ENCODE assay signal across 14 cellular contexts in the genomic region with DNA sequence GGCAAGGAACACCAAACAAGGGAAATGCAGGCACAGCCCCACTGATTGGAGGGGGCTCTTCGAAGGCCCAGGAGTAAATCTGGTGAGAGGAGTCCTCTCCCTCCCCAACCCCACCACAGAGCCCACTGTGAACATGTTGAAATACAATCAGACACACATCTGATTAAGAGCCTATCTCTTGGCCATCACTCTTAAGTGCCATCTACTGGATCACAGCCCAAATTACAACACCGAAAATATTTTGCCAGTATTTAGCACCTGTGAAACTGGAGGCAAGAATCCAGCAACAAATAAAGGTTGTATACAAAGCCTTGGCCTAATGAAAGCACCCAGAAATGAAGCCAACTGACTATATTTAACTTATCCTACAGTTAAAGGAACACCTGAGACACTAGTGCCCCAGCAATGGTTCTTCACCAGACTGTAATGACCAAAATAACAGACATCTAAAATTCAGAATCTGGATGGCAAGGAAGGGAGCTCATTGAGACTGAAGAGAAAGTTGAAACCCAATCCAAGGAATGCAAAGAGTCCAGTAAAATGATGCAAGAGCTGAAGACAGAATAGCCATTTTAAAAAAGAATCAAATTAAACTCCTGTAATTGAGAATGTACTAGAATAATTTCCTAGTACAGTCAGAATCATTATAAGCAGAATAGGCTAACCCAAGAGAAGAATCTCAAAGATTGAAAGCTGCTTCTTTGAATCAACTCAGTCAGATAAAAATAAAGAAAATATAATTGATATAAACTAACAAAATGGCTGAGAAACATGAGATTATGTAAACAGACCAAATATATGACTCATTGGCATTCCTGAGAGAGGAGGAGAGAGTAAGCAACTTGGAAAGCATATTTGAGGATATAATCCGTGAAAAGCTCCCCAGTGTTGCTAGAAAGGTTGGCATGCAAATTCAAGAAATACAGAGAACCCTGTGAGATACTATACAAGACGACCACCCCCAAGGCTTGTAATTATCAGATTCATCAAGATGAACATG.
A peak's percentile ranks its signal among the peaks of the same experiment; 100 is the strongest.
DNase-seq lines count a peak whose midpoint lies in the region; ATAC-seq, FAIRE-seq and TF ChIP-seq lines count a peak whose summit lies in the region.
"Had no signal": no experiment of that assay in that cellular context is flagged by ENCODE, and none has a peak within 500 bp of the region (broad histone marks: within the 10 kb centered on the region; RNA-seq: fewer than 3 reads in every experiment).

No MANE protein-coding gene starts in this region.

- no peaks in the 10 kb centered on the region for H3K36me3 Mint-ChIP-seq in neural progenitor cell
- H3K36me3 Mint-ChIP-seq: IgD-negative memory B cell had no signal

- H3F3A ChIP-seq in Loucy (ENCODE audit: low read depth) (no peaks in the 10 kb centered on the region), neural progenitor cell (ENCODE audit: low read depth) (no peaks in the 10 kb centered on the region)

- 15% methylated on average over 4 of the region's 4 CpGs for WGBS in GM12878 (ENCODE audit: insufficient coverage, insufficient replicate concordance, low lambda C conversion rate, missing lambda C conversion rate)
- 85 to 88% methylated on average over 4 of the region's 4 CpGs for WGBS in tibial nerve, 2 donors

- no peaks in the 10 kb centered on the region for H3K79me2 ChIP-seq in Loucy (ENCODE audit: insufficient read depth, low read length)
- no peaks in the 10 kb centered on the region for H3K79me2 ChIP-seq in GM12878 (ENCODE audit: control insufficient read depth, insufficient read depth, low read length)
- H3K79me2 ChIP-seq in neural progenitor cell (ENCODE audit: low read depth): no peaks in the 10 kb centered on the region

- H3K27ac Mint-ChIP-seq in neural progenitor cell: no peak overlapping the region
- H3K27ac Mint-ChIP-seq: activated T-helper 2 cell treated with anti-CD3 and anti-CD28 coated beads, Interferon-gamma antibody, Interleukin-2, Interleukin-4, amounts not matched to agents 10 μg/mL and 5 μg/mL and 100 μg/mL, durations not matched to agents 14 hours and 24 hours and 36 hours; IgD-negative memory B cell had no signal

- in situ Hi-C loops in GM12878 (cut with MboI): no loop called here

- no peaks in the 10 kb centered on the region for H3K4me1 Mint-ChIP-seq in neural progenitor cell
- H3K4me1 Mint-ChIP-seq: IgD-negative memory B cell had no signal

- H3K27me3 ChIP-seq in Loucy (ENCODE audit: insufficient read depth, low read length, poor library complexity, severe bottlenecking) (no peaks in the 10 kb centered on the region), GM12878 (replicated peaks in 1 of 2; ENCODE audit: control insufficient read depth in 2 of 2, insufficient read depth in 2 of 2, low read length in 1 of 2) (no peaks in the 10 kb centered on the region), neural progenitor cell (no peaks in the 10 kb centered on the region), tibial nerve (no peaks in the 10 kb centered on the region)

- H3K27ac ChIP-seq in GM12878 (ENCODE audit: control insufficient read depth, insufficient read depth): no peak overlapping the region
- H3K27ac ChIP-seq in neural progenitor cell: no peak overlapping the region
- H3K27ac ChIP-seq in tibial nerve: no peak overlapping the region
- H3K27ac ChIP-seq: coronary artery had no signal

- BruUV-seq in GM12878 (replicated peaks; lab: Mats Ljungman, UMichigan): no TSS peak

- H3K9me2 ChIP-seq in Loucy (replicated peaks; ENCODE audit: low read depth, low read length): no peaks in the 10 kb centered on the region

- no peaks in the 10 kb centered on the region for H4K20me1 ChIP-seq in Loucy (ENCODE audit: insufficient read depth, low read length, poor library complexity, severe bottlenecking)
- H4K20me1 ChIP-seq in GM12878 (ENCODE audit: control insufficient read depth, insufficient read depth): no peaks in the 10 kb centered on the region
- H4K20me1 ChIP-seq in neural progenitor cell (ENCODE audit: low read depth): no peaks in the 10 kb centered on the region

- TF ChIP-seq RAD21 in GM12878 (IDR thresholded peaks at IDR 0.05; ENCODE audit: insufficient read depth, low read depth, low read length): peak; percentile 42

- peak; percentile 90 for TF ChIP-seq CTCF in Loucy (conservative IDR thresholded peaks at IDR 0.05; ENCODE audit: low read length)
- TF ChIP-seq CTCF in GM12878 (IDR thresholded peaks at IDR 0.05 in 2 of 3, conservative IDR thresholded peaks at IDR 0.05 in 1 of 3; ENCODE audit: control insufficient read depth in 2 of 3, extremely low read depth in 1 of 3, insufficient read depth in 1 of 3, low read depth in 3 of 3, low read length in 3 of 3): no peak
- peak; percentile 29 for TF ChIP-seq CTCF in neural progenitor cell (IDR thresholded peaks at IDR 0.05)
- TF ChIP-seq CTCF in tibial nerve (IDR thresholded peaks at IDR 0.05): no peak

- peak; percentile 20 for DNase-seq in NCI-H1694 (lab: John Stamatoyannopoulos, UW)
- DNase-seq in NCI-H1694 treated with DMSO at 0.1 percent for 48 hours (lab: John Stamatoyannopoulos, UW): no peak
- no peak for DNase-seq in GM12878 (ENCODE audit: low read depth, low spot score)
- DNase-seq in neural progenitor cell (ENCODE audit: low spot score): no peak
- no peak for DNase-seq in tibial nerve (ENCODE audit: low spot score in 2 of 2)
- DNase-seq: NCI-H748 treated with DMSO at 0.1 percent for 48 hours; stimulated activated CD8-positive, alpha-beta memory T cell treated with anti-CD3 and anti-CD28 coated beads, Interleukin-4, amount 100 ng/mL, for 48 hours had no signal

- H3K4me1 ChIP-seq in Loucy (ENCODE audit: insufficient read depth, low read length, poor library complexity, severe bottlenecking): peaks cover 5% of the 10 kb centered on the region
- H3K4me1 ChIP-seq in GM12878 (ENCODE audit: control insufficient read depth, insufficient read depth, low read length): no peaks in the 10 kb centered on the region
- no peaks in the 10 kb centered on the region for H3K4me1 ChIP-seq in neural progenitor cell
- H3K4me1 ChIP-seq in tibial nerve: no peaks in the 10 kb centered on the region

- RAD21 ChIA-PET in GM12878 (lab: Charles Lee; ENCODE audit: unreplicated experiment): no interaction called here

- H3K4me3 ChIP-seq in Loucy (ENCODE audit: low read length, poor library complexity, severe bottlenecking) (no peak overlapping the region), GM12878 (no peak overlapping the region), neural progenitor cell (no peak overlapping the region), tibial nerve (no peak overlapping the region)
- H3K4me3 ChIP-seq: coronary artery had no signal

- peaks cover 12% of the 10 kb centered on the region for H3K9me3 Mint-ChIP-seq in neural progenitor cell
- H3K9me3 Mint-ChIP-seq: activated T-helper 2 cell treated with anti-CD3 and anti-CD28 coated beads, Interferon-gamma antibody, Interleukin-2, Interleukin-4, amounts not matched to agents 10 μg/mL and 5 μg/mL and 100 μg/mL, durations not matched to agents 14 hours and 24 hours and 36 hours had no signal

- H3K4me3 Mint-ChIP-seq in neural progenitor cell: no peak overlapping the region
- H3K4me3 Mint-ChIP-seq: IgD-negative memory B cell had no signal

- H3K4me2 ChIP-seq in Loucy (ENCODE audit: low read depth, low read length, poor library complexity, severe bottlenecking): no peak overlapping the region
- H3K4me2 ChIP-seq in GM12878 (ENCODE audit: control insufficient read depth, insufficient read depth): no peak overlapping the region
- H3K4me2 ChIP-seq in neural progenitor cell: no peak overlapping the region

- CTCF ChIA-PET in GM12878 (lab: Yijun Ruan, JAX): no interaction called here

- TF ChIP-seq EP300 in GM12878 (IDR thresholded peaks at IDR 0.05; ENCODE audit: borderline replicate concordance in 1 of 2, control insufficient read depth in 1 of 2, low read depth in 2 of 2, low read length in 2 of 2) (no peak), tibial nerve (IDR thresholded peaks at IDR 0.05) (no peak)

- no peaks in the 10 kb centered on the region for H3K36me3 ChIP-seq in Loucy (ENCODE audit: insufficient read depth, low read length)
- H3K36me3 ChIP-seq in GM12878 (ENCODE audit: control insufficient read depth in 2 of 2, insufficient read depth in 2 of 2, low read length in 1 of 2): no peaks in the 10 kb centered on the region
- no peaks in the 10 kb centered on the region for H3K36me3 ChIP-seq in neural progenitor cell
- no peaks in the 10 kb centered on the region for H3K36me3 ChIP-seq in tibial nerve

- FAIRE-seq in GM12878 (lab: Jason Lieb, UNC): no peak
- FAIRE-seq: A204.1 had no signal

- 0 out of 2 replicates have a peak, but pooled peaks cover 5% of the 10 kb centered on the region for H3K9me3 ChIP-seq in Loucy (ENCODE audit: insufficient read depth, low read depth, low read length)
- no peaks in the 10 kb centered on the region for H3K9me3 ChIP-seq in GM12878 (replicated peaks; ENCODE audit: control insufficient read depth, insufficient read depth, low read length)
- H3K9me3 ChIP-seq in neural progenitor cell (ENCODE audit: low read depth): peaks cover 11% of the 10 kb centered on the region
- peaks cover 0 to 9% (median 0%) of the 10 kb centered on the region in 4 donors for H3K9me3 ChIP-seq in tibial nerve

- no peak overlapping the region for H3K9ac ChIP-seq in Loucy (ENCODE audit: low read depth, low read length, poor library complexity, severe bottlenecking)
- H3K9ac ChIP-seq in GM12878 (ENCODE audit: control insufficient read depth, insufficient read depth, low read length): no peak overlapping the region
- no peak overlapping the region for H3K9ac ChIP-seq in neural progenitor cell

- peaks cover 4% of the 10 kb centered on the region for H3K27me3 Mint-ChIP-seq in neural progenitor cell (ENCODE audit: insufficient read depth, low read depth)
- H3K27me3 Mint-ChIP-seq: IgD-negative memory B cell had no signal

- no peak for TF ChIP-seq POLR2A in GM12878 (IDR thresholded peaks at IDR 0.05; ENCODE audit: low read depth, low read length)
- TF ChIP-seq POLR2A in tibial nerve (IDR thresholded peaks at IDR 0.05): no peak

- ATAC-seq in GM12878: no peak
- no peak for ATAC-seq in HG02973 (IDR thresholded peaks at IDR 0.05; ENCODE audit: unreplicated experiment)
- ATAC-seq in HG02642 (IDR thresholded peaks at IDR 0.05; ENCODE audit: poor library complexity, unreplicated experiment): no peak

- H2AFZ ChIP-seq in Loucy (ENCODE audit: low read length) (peak overlapping the region; percentile 47; the same call in 1 of the 2 replicates), GM12878 (ENCODE audit: control insufficient read depth, low read depth, low read length) (no peak overlapping the region), neural progenitor cell (replicated peaks) (no peak overlapping the region)

- intact Hi-C loops in GM12878 (cut with micrococcal nuclease; ENCODE audit: unreplicated experiment): no loop called here

- POLR2A ChIA-PET in GM12878 (lab: Charles Lee): no interaction called here

- SMC1A ChIA-PET in GM12878 (lab: Charles Lee; ENCODE audit: uncharacterized antibody, unreplicated experiment): interaction anchor here (0.6 kb wide), 1 partner anchor 188 kb away, joined by 3 read pairs; no protein-coding TSS in a partner anchor

TF ChIP-seq in GM12878, 131 proteins besides CTCF, POLR2A, EP300 and RAD21:
- TF ChIP-seq BACH1 (IDR thresholded peaks at IDR 0.05; ENCODE audit: borderline replicate concordance): no peak

Comparison
In these comparisons a context has a peak if more than half of its experiments do, and no peak if none do; other contexts are left out.
1. CTCF ChIP-seq: peak in Loucy (single experiment) and neural progenitor cell (single experiment); none in GM12878 (0 of 3) and tibial nerve (0 of 5).